ENCODE assay signal across 23 cellular contexts in genomic region chr17:8668181-8668740, GRCh38.
"Had no signal": no experiment of that assay in that cellular context is flagged by ENCODE, and none has a peak within 500 bp of the region (broad histone marks: within the 10 kb centered on the region; RNA-seq: fewer than 3 reads in every experiment).

No MANE protein-coding gene starts in this region.

- H3K27me3 ChIP-seq: gastroesophageal sphincter, right lobe of liver, testis, uterus had no signal

- H3K4me3 Mint-ChIP-seq: endodermal cell; immature natural killer cell; memory B cell; naive B cell; nephron; stimulated activated naive B cell treated with anti-CD40 and anti-IgM and Interleukin-4, amounts not matched to agents 10 μg/mL and 1 μg/mL and 100 μg/mL, for 72 hours; stimulated activated naive CD8-positive, alpha-beta T cell treated with anti-CD3 and anti-CD28 coated beads, Interleukin-15, amount 100 ng/mL, for 72 hours; type B pancreatic cell had no signal

- H3K27ac ChIP-seq: gastroesophageal sphincter, left ventricle myocardium inferior, lower lobe of right lung, parathyroid adenoma, prostate gland, right lobe of liver, testis, uterus had no signal

- H2AFZ ChIP-seq: parathyroid adenoma had no signal

- H3K9me3 Mint-ChIP-seq: endodermal cell; immature natural killer cell; memory B cell; naive B cell; nephron; stimulated activated naive B cell treated with anti-CD40 and anti-IgM and Interleukin-4, amounts not matched to agents 10 μg/mL and 1 μg/mL and 100 μg/mL, for 72 hours; stimulated activated naive CD8-positive, alpha-beta T cell treated with anti-CD3 and anti-CD28 coated beads, Interleukin-15, amount 100 ng/mL, for 72 hours; type B pancreatic cell had no signal

- H3K9me3 ChIP-seq: gastroesophageal sphincter, left ventricle myocardium inferior, lower lobe of right lung, prostate gland, right lobe of liver, testis, uterus had no signal

- H3K4me1 Mint-ChIP-seq: immature natural killer cell; stimulated activated naive B cell treated with anti-CD40 and anti-IgM and Interleukin-4, amounts not matched to agents 10 μg/mL and 1 μg/mL and 100 μg/mL, for 72 hours; stimulated activated naive CD8-positive, alpha-beta T cell treated with anti-CD3 and anti-CD28 coated beads, Interleukin-15, amount 100 ng/mL, for 72 hours had no signal

- H3K27me3 Mint-ChIP-seq: type B pancreatic cell had no signal

- H3K9ac ChIP-seq: parathyroid adenoma had no signal

- H3K27ac Mint-ChIP-seq: immature natural killer cell; memory B cell; stimulated activated naive B cell treated with anti-CD40 and anti-IgM and Interleukin-4, amounts not matched to agents 10 μg/mL and 1 μg/mL and 100 μg/mL, for 72 hours; stimulated activated naive CD8-positive, alpha-beta T cell treated with anti-CD3 and anti-CD28 coated beads, Interleukin-15, amount 100 ng/mL, for 72 hours; type B pancreatic cell had no signal

- DNase-seq: effector CD4-positive, alpha-beta T cell; endodermal cell; immature natural killer cell; left cardiac atrium; left ventricle myocardium inferior; lower lobe of right lung; naive B cell; occipital lobe; retina; right lobe of liver; stimulated activated CD4-positive, alpha-beta T cell treated with anti-CD3 and anti-CD28 coated beads, Interleukin-2, amount 100 ng/mL, for 24 hours; stimulated activated CD4-positive, alpha-beta T cell treated with anti-CD3 and anti-CD28 coated beads, Interleukin-4, amount 100 ng/mL, for 4 hours; stimulated activated naive B cell treated with anti-CD40 and anti-IgM and Interleukin-4, amounts not matched to agents 10 μg/mL and 1 μg/mL and 100 μg/mL, for 72 hours; stimulated activated naive CD8-positive, alpha-beta T cell treated with anti-CD3 and anti-CD28 coated beads, Interleukin-15, amount 100 ng/mL, for 72 hours; testis; uterus had no signal

- H3K36me3 Mint-ChIP-seq: immature natural killer cell; memory B cell; naive B cell; stimulated activated naive B cell treated with anti-CD40 and anti-IgM and Interleukin-4, amounts not matched to agents 10 μg/mL and 1 μg/mL and 100 μg/mL, for 72 hours; type B pancreatic cell had no signal

- H3K36me3 ChIP-seq: gastroesophageal sphincter, left ventricle myocardium inferior, lower lobe of right lung, prostate gland, right lobe of liver, uterus had no signal

- H3K79me2 ChIP-seq: parathyroid adenoma had no signal

- H3K4me3 ChIP-seq: gastroesophageal sphincter, left ventricle myocardium inferior, lower lobe of right lung, prostate gland, right lobe of liver, testis, uterus had no signal

- ATAC-seq: esophagus mucosa; gastroesophageal sphincter; left cardiac atrium; lower lobe of right lung; right lobe of liver; stimulated activated naive B cell treated with anti-CD40 and anti-IgM and Interleukin-4, amounts not matched to agents 10 μg/mL and 1 μg/mL and 100 μg/mL, for 72 hours; stimulated activated naive CD8-positive, alpha-beta T cell treated with anti-CD3 and anti-CD28 coated beads, Interleukin-15, amount 100 ng/mL, for 72 hours had no signal

- H3K4me1 ChIP-seq: lower lobe of right lung, parathyroid adenoma, prostate gland, right lobe of liver had no signal
